8 cellular contexts compared by ENCODE assay signal in the genomic region with DNA sequence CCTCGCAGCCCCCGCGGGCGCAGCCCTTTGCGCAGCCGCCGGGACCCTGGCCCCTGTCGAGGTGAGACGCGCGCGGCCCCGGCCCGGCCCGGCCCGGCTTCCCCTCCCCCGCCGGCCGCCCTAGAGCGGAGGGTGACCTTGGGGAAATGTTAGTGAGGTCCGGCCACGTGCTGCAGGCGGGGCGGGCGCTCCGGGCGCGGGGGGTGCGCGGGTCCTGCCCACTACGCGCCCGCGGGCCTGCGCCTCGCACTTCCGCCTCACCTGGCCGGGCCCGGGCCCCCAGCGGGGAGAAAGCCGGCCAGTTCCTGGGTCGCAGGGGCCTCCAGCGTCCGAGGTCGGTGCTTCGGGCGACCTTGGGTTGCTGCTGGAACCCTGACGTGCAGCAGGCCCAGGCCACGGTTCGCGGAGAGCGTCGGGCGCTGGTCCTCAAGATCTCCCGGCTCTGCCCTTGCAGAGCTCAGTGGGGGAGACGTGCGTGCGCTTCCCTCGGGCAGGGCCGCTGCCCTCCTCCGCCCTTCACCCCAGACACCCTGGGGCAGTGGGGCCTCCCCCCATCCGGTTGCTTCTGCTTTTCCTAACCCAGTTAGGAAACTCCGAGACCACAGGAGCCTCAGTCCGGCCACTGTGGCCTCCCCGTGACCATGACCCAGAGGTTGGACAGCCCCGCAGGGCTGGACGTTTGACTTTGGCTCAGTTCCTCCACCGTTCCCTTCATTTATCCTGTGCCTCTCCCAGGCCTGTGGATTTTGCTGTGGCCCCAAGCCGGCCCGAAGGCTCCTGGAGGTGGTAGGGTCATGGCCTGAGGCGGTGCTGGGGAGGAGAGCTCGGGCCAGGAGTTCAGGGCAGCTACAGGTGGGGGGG. TPM values are rescaled to one million over a fixed set of nuclear protein-coding genes. Genes with fewer than 3 reads are reported as not detected.
DNase-seq lines count a peak whose midpoint lies in the region; ATAC-seq and TF ChIP-seq lines count a peak whose summit lies in the region.

No MANE protein-coding gene starts in this region.

- no peak for TF ChIP-seq CTCF in parathyroid adenoma (IDR thresholded peaks at IDR 0.05)
- no peak for TF ChIP-seq CTCF in endothelial cell (IDR thresholded peaks at IDR 0.05; ENCODE audit: unreplicated experiment)

- H3K27ac ChIP-seq in parathyroid adenoma = peak overlapping the region; percentile 85

- peaks cover 17% of the 10 kb centered on the region for H3K4me1 Mint-ChIP-seq in activated T-cell treated with anti-CD3 and anti-CD28 coated beads, Interleukin-2, amount 50 U/mL, for 4 hours (ENCODE audit: low read depth)
- H3K4me1 Mint-ChIP-seq in endothelial cell (ENCODE audit: unreplicated experiment) = peaks cover 2% of the 10 kb centered on the region

- H3K36me3 ChIP-seq in ES-I3 (ENCODE audit: insufficient read depth, low read length) = no peaks in the 10 kb centered on the region
- H3K36me3 ChIP-seq in MG63 = peaks cover 25% of the 10 kb centered on the region
- H3K36me3 ChIP-seq in parathyroid adenoma (ENCODE audit: control insufficient read depth, insufficient read depth, low read length) = no peaks in the 10 kb centered on the region

- H3K4me1 ChIP-seq in ES-I3 (ENCODE audit: insufficient read depth, low read length) (peaks cover 11% of the 10 kb centered on the region; the same call in 1 of the 2 replicates), parathyroid adenoma (peaks cover 33% of the 10 kb centered on the region)

- peak overlapping the region; percentile 83 for H3K4me2 ChIP-seq in parathyroid adenoma (ENCODE audit: low read length)

- H3K36me3 Mint-ChIP-seq in activated T-cell treated with anti-CD3 and anti-CD28 coated beads, Interleukin-2, amount 50 U/mL, for 4 hours (ENCODE audit: insufficient read depth) = no peaks in the 10 kb centered on the region
- no peaks in the 10 kb centered on the region for H3K36me3 Mint-ChIP-seq in endothelial cell (ENCODE audit: low read depth, unreplicated experiment)

- H3K27ac Mint-ChIP-seq in endothelial cell (ENCODE audit: unreplicated experiment) = no peak overlapping the region

- ATAC-seq in GM21528 (IDR thresholded peaks at IDR 0.05; ENCODE audit: low FRiP score, unreplicated experiment) = peak; percentile 27
- ATAC-seq in activated T-cell treated with anti-CD3 and anti-CD28 coated beads, Interleukin-2, amount 50 U/mL, for 4 hours = peak; percentile 50 to 58

- H3K9ac ChIP-seq in ES-I3 (ENCODE audit: low read depth, low read length) (peak overlapping the region; percentile 70), parathyroid adenoma (no peak overlapping the region)

- peak overlapping the region; percentile 79 for H3K4me3 Mint-ChIP-seq in activated T-cell treated with anti-CD3 and anti-CD28 coated beads, Interleukin-2, amount 50 U/mL, for 4 hours
- no peak overlapping the region for H3K4me3 Mint-ChIP-seq in endothelial cell (ENCODE audit: unreplicated experiment)

- no peaks in the 10 kb centered on the region for H3K27me3 ChIP-seq in MG63
- H3K27me3 ChIP-seq in parathyroid adenoma (ENCODE audit: control insufficient read depth, insufficient read depth, low read length) = no peaks in the 10 kb centered on the region

- DNase-seq in MG63 (peak; percentile 56), germinal center (ENCODE audit: low spot score) (peak; percentile 30), endothelial cell (ENCODE audit: low spot score) (no peak), KG1 (lab: John Stamatoyannopoulos, UW) (no peak)
- no peak for DNase-seq in activated T-cell treated with anti-CD3 and anti-CD28 coated beads, Interleukin-2, amount 50 U/mL, for 4 hours

- H3K9me3 ChIP-seq in ES-I3 (ENCODE audit: control insufficient read depth, insufficient read depth, low read length) (no peaks in the 10 kb centered on the region), MG63 (no peaks in the 10 kb centered on the region), parathyroid adenoma (ENCODE audit: control insufficient read depth, low read length) (no peaks in the 10 kb centered on the region)

- peaks cover 34% of the 10 kb centered on the region for H3K79me2 ChIP-seq in parathyroid adenoma

- H3K9me3 Mint-ChIP-seq in activated T-cell treated with anti-CD3 and anti-CD28 coated beads, Interleukin-2, amount 50 U/mL, for 4 hours = no peaks in the 10 kb centered on the region
- H3K9me3 Mint-ChIP-seq in endothelial cell (ENCODE audit: unreplicated experiment) = no peaks in the 10 kb centered on the region

- H2AFZ ChIP-seq in parathyroid adenoma = peak overlapping the region; percentile 25

- H3K27me3 Mint-ChIP-seq in activated T-cell treated with anti-CD3 and anti-CD28 coated beads, Interleukin-2, amount 50 U/mL, for 4 hours (ENCODE audit: low read depth) = no peaks in the 10 kb centered on the region
- peaks cover 3% of the 10 kb centered on the region for H3K27me3 Mint-ChIP-seq in endothelial cell (ENCODE audit: unreplicated experiment)

- H3K4me3 ChIP-seq in MG63 (peak overlapping the region; percentile 63), parathyroid adenoma (ENCODE audit: low read depth, low read length) (peak overlapping the region; percentile 83)

RNA-seq across cellular contexts. Expression of gene MCRIP2, which starts 0.8 kb away (rescaled TPM):
- total RNA-seq in MG63 (2014; rRNA removed; shearing (Covaris generic); ENCODE audit: low replicate concordance) = 22.2 and 50.3 TPM in 2 replicates
- total RNA-seq in activated T-cell treated with anti-CD3 and anti-CD28 coated beads, Interleukin-2, amount 50 U/mL, for 4 hours = 100 to 1,000 TPM in 1 of 3 donors, 10 to 100 TPM in 2; 83.1 to 104 (median 88.2) TPM
- 2.9 TPM for total RNA-seq in endothelial cell (ENCODE audit: unreplicated experiment)

RNA-seq across cellular contexts. Expression of gene METTL26, which starts 6.3 kb away (rescaled TPM):
- total RNA-seq in MG63 (2014; rRNA removed; shearing (Covaris generic); ENCODE audit: low replicate concordance) = 145 and 183 TPM in 2 replicates
- total RNA-seq in activated T-cell treated with anti-CD3 and anti-CD28 coated beads, Interleukin-2, amount 50 U/mL, for 4 hours = 100 to 1,000 TPM; 132 to 174 (median 159) TPM
- total RNA-seq in endothelial cell (ENCODE audit: unreplicated experiment) = 48.5 TPM

RNA-seq across cellular contexts. Expression of gene WDR90, which starts 6.7 kb away (rescaled TPM):
- 6.0 and 17.3 TPM in 2 replicates for total RNA-seq in MG63 (2014; rRNA removed; shearing (Covaris generic); ENCODE audit: low replicate concordance)
- 100 to 1,000 TPM in 1 of 3 donors, 10 to 100 TPM in 2; 81.0 to 104 (median 87.8) TPM for total RNA-seq in activated T-cell treated with anti-CD3 and anti-CD28 coated beads, Interleukin-2, amount 50 U/mL, for 4 hours
- total RNA-seq in endothelial cell (ENCODE audit: unreplicated experiment) = 25.2 TPM

RNA-seq across cellular contexts. Expression of gene WFIKKN1, which starts 11.6 kb away (rescaled TPM):
- not detected in 2 replicates for total RNA-seq in MG63 (2014; rRNA removed; shearing (Covaris generic); ENCODE audit: low replicate concordance)
- under 1 TPM; 0.40 to 0.71 (median 0.49) TPM for total RNA-seq in activated T-cell treated with anti-CD3 and anti-CD28 coated beads, Interleukin-2, amount 50 U/mL, for 4 hours
- 0.44 TPM for total RNA-seq in endothelial cell (ENCODE audit: unreplicated experiment)

RNA-seq across cellular contexts. Expression of gene RHOT2, which starts 25.5 kb away (rescaled TPM):
- 48.7 and 72.8 TPM in 2 replicates for total RNA-seq in MG63 (2014; rRNA removed; shearing (Covaris generic); ENCODE audit: low replicate concordance)
- total RNA-seq in activated T-cell treated with anti-CD3 and anti-CD28 coated beads, Interleukin-2, amount 50 U/mL, for 4 hours = 100 to 1,000 TPM; 212 to 215 (median 212) TPM
- total RNA-seq in endothelial cell (ENCODE audit: unreplicated experiment) = 121 TPM

Comparison
In these comparisons a context has a peak if more than half of its experiments do, and no peak if none do; other contexts are left out.
1. DNase-seq: peak in MG63 (single experiment) and germinal center (single experiment); none in activated T-cell treated with anti-CD3 and anti-CD28 coated beads, Interleukin-2, amount 50 U/mL, for 4 hours (single experiment), endothelial cell (single experiment) and KG1 (single experiment).